ENCODE assay signal across 1 cellular context in genomic region chr3:48551651-48552050, GRCh38. TPM values are rescaled to one million over a fixed set of nuclear protein-coding genes. Genes with fewer than 3 reads are reported as not detected.
"Had no signal": no experiment of that assay in that cellular context is flagged by ENCODE, and none has a peak within 500 bp of the region (broad histone marks: within the 10 kb centered on the region; RNA-seq: fewer than 3 reads in every experiment).

No MANE protein-coding gene starts in this region.

RNA-seq across cellular contexts. Expression of gene UCN2, which starts 11.9 kb away (rescaled TPM):
- total RNA-seq: NCI-H460 had no signal
